In the genomic region with DNA sequence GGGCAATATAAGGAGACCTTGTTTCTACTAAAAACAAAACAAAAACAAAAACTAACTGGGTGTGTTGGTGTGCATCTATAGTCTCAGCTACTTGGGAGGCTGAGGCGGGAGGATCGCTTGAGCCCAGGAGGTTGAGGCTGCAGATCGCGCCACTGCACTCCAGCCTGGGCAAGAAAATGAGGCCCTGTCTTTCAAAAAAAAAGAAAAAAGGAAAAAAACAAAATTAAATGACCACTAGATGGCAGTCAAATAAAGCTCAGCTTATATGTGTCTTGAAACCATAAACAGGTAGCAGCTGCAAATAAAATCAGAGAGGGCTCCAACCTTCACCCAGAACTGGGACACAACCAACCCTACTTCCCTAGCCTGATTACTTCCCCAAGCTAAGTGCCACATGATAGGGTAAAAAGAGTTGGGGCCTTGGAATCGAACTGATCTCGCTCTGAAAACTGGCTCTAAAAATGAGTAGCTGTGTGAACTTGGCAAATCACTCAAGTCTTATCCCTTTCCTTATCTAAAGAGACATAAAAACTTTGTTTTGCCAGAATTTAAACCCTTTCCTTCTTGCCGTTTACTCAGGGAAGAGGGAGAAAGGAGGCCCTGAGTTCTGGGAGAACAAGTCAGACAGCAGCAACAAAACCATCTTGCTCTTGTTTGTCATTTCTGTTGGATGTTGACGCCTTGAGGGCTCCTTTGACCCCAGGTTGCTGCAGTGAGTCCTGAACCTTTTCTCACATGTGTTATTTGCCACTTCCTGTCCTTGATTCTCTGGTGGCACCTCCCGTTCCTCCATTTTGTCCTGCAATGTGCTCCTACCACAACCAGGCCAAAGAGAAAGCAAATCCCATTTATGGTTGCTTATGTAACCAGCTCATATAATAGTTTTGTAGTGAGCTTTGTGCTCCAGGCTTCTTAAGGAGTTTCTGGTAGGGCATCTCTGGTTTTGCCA, we compare ENCODE assay signal across 8 cellular contexts.
A peak's percentile ranks its signal among the peaks of the same experiment; 100 is the strongest.
DNase-seq lines count a peak whose midpoint lies in the region; ATAC-seq and TF ChIP-seq lines count a peak whose summit lies in the region.

No MANE protein-coding gene starts in this region.

- no peaks in the 10 kb centered on the region for H3K9me3 ChIP-seq in WERI-Rb-1 (ENCODE audit: severe bottlenecking)
- no peaks in the 10 kb centered on the region for H3K9me3 ChIP-seq in psoas muscle

- TF ChIP-seq CTCF in WERI-Rb-1 (IDR thresholded peaks at IDR 0.05; ENCODE audit: low read depth, low read length) (peak; percentile 38; the same call in 1 of the 2 replicates), psoas muscle (IDR thresholded peaks at IDR 0.05) (peak; percentile 75)

- no peaks in the 10 kb centered on the region for H3K36me3 ChIP-seq in WERI-Rb-1
- H3K36me3 ChIP-seq in psoas muscle (ENCODE audit: insufficient read depth in 1 of 2, low read depth in 1 of 2): no peaks in the 10 kb centered on the region

- H3K27ac ChIP-seq in WERI-Rb-1: no peak overlapping the region
- no peak overlapping the region for H3K27ac ChIP-seq in psoas muscle

- no peaks in the 10 kb centered on the region for H3K4me1 ChIP-seq in psoas muscle

- H3K36me3 Mint-ChIP-seq in activated naive CD4-positive, alpha-beta T cell treated with anti-CD3 and anti-CD28 coated beads, Interleukin-2, amount 10 ng/mL, durations not matched to agents 7 days and 5 days: no peaks in the 10 kb centered on the region
- no peaks in the 10 kb centered on the region for H3K36me3 Mint-ChIP-seq in activated naive CD4-positive, alpha-beta T cell treated with anti-CD3 and anti-CD28 coated beads for 36 hours (ENCODE audit: low read depth)

- peaks cover 19% of the 10 kb centered on the region for H3K4me1 Mint-ChIP-seq in activated naive CD4-positive, alpha-beta T cell treated with anti-CD3 and anti-CD28 coated beads, Interleukin-2, amount 10 ng/mL, durations not matched to agents 7 days and 5 days
- H3K4me1 Mint-ChIP-seq in activated naive CD4-positive, alpha-beta T cell treated with anti-CD3 and anti-CD28 coated beads for 36 hours (ENCODE audit: low read depth): peaks cover 11% of the 10 kb centered on the region

- peaks cover 5% of the 10 kb centered on the region for H3K27me3 Mint-ChIP-seq in activated naive CD4-positive, alpha-beta T cell treated with anti-CD3 and anti-CD28 coated beads, Interleukin-2, amount 10 ng/mL, durations not matched to agents 7 days and 5 days
- no peaks in the 10 kb centered on the region for H3K27me3 Mint-ChIP-seq in activated naive CD4-positive, alpha-beta T cell treated with anti-CD3 and anti-CD28 coated beads for 36 hours (ENCODE audit: low read depth)

- WGBS in psoas muscle, 3 donors: 48 to 57% (median 56%) methylated on average over 9 of the region's 9 CpGs

- peak; percentile 44 for ATAC-seq in HG02623 (IDR thresholded peaks at IDR 0.05; ENCODE audit: unreplicated experiment)
- ATAC-seq in psoas muscle: peak; percentile 68 to 90 (median 76)

- intact Hi-C loops in activated naive CD4-positive, alpha-beta T cell treated with anti-CD3 and anti-CD28 coated beads for 36 hours (cut with micrococcal nuclease): loop anchor here (1.0 to 5.0 kb wide), 4 partner anchors 103 to 1781 kb away; no protein-coding TSS in a partner anchor
- intact Hi-C loops in psoas muscle (cut with DNase I): loop anchor here (1.0 to 5.0 kb wide), 3 partner anchors 101 to 149 kb away; no protein-coding TSS in a partner anchor

- no peak overlapping the region for H3K4me3 ChIP-seq in WERI-Rb-1 (ENCODE audit: low read depth, low read length)
- no peak overlapping the region for H3K4me3 ChIP-seq in psoas muscle

- CTCF ChIA-PET in activated naive CD4-positive, alpha-beta T cell treated with anti-CD3 and anti-CD28 coated beads, Interleukin-2, amount 10 ng/mL, durations not matched to agents 7 days and 5 days (lab: Charles Lee): interaction anchor here (0.6 to 3.7 kb wide), 22 partner anchors 9 to 269 kb away, joined by 3 to 73 read pairs (median 4); a partner anchor contains a TSS
- CTCF ChIA-PET in activated naive CD4-positive, alpha-beta T cell treated with anti-CD3 and anti-CD28 coated beads for 36 hours (lab: Charles Lee): interaction anchor here (0.5 to 4.1 kb wide), 37 partner anchors 15 to 1803 kb away, joined by 3 to 71 read pairs (median 4); a partner anchor contains a TSS

- no peak overlapping the region for H3K27ac Mint-ChIP-seq in activated naive CD4-positive, alpha-beta T cell treated with anti-CD3 and anti-CD28 coated beads, Interleukin-2, amount 10 ng/mL, durations not matched to agents 7 days and 5 days
- H3K27ac Mint-ChIP-seq in activated naive CD4-positive, alpha-beta T cell treated with anti-CD3 and anti-CD28 coated beads for 36 hours: no peak overlapping the region

- DNase-seq in activated naive CD4-positive, alpha-beta T cell treated with anti-CD3 and anti-CD28 coated beads, Interleukin-2, amount 10 ng/mL, durations not matched to agents 7 days and 5 days: peak; percentile 32
- DNase-seq in activated naive CD4-positive, alpha-beta T cell treated with anti-CD3 and anti-CD28 coated beads for 36 hours: no peak
- peak; percentile 17 to 33 for DNase-seq in NCI-H1930 (lab: John Stamatoyannopoulos, UW)
- peak; percentile 23 for DNase-seq in WERI-Rb-1
- DNase-seq in germinal center (ENCODE audit: low spot score): peak; percentile 31
- no peak for DNase-seq in psoas muscle
- no peak for DNase-seq in mucosa of gallbladder (ENCODE audit: low spot score)

- H3K9me3 Mint-ChIP-seq in activated naive CD4-positive, alpha-beta T cell treated with anti-CD3 and anti-CD28 coated beads, Interleukin-2, amount 10 ng/mL, durations not matched to agents 7 days and 5 days: no peaks in the 10 kb centered on the region
- H3K9me3 Mint-ChIP-seq in activated naive CD4-positive, alpha-beta T cell treated with anti-CD3 and anti-CD28 coated beads for 36 hours: no peaks in the 10 kb centered on the region

- H3K27me3 ChIP-seq in WERI-Rb-1 (ENCODE audit: insufficient read depth, low read depth, severe bottlenecking) (no peaks in the 10 kb centered on the region), psoas muscle (ENCODE audit: insufficient read depth in 3 of 3, low read length in 2 of 3) (no peaks in the 10 kb centered on the region)

- no peak overlapping the region for H3K4me3 Mint-ChIP-seq in activated naive CD4-positive, alpha-beta T cell treated with anti-CD3 and anti-CD28 coated beads, Interleukin-2, amount 10 ng/mL, durations not matched to agents 7 days and 5 days
- H3K4me3 Mint-ChIP-seq in activated naive CD4-positive, alpha-beta T cell treated with anti-CD3 and anti-CD28 coated beads for 36 hours: no peak overlapping the region

Comparison
In these comparisons a context has a peak if more than half of its experiments do, and no peak if none do; other contexts are left out.
1. DNase-seq: peak in activated naive CD4-positive, alpha-beta T cell treated with anti-CD3 and anti-CD28 coated beads, Interleukin-2, amount 10 ng/mL, durations not matched to agents 7 days and 5 days (single experiment), NCI-H1930 (2 of 2), WERI-Rb-1 (single experiment) and germinal center (single experiment); none in activated naive CD4-positive, alpha-beta T cell treated with anti-CD3 and anti-CD28 coated beads for 36 hours (single experiment), psoas muscle (0 of 2) and mucosa of gallbladder (single experiment).